Comparison of ENCODE assay signal across 1 cellular context in the genomic region with DNA sequence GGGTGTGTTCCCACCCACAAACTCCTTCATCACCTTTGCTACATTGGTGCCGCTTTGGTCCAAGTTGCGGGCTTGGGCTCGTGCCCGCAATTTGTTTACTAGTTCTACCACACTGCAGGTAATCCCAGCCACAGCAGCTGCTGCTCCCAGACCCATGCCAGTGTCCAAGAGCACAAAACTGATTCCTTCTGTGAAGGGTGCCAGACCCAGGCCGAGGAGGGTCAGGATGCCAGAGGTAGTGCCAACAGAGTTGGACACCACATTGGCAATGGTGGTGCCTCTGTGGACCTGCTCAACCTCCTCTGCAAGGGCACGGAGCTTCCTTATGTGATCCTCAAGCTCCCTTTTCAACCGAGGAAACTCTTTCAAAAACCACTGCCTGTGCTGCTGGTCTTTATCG.
TF ChIP-seq lines count a peak whose summit lies in the region.

No MANE protein-coding gene starts in this region.

TF ChIP-seq in IMR-90, 13 proteins besides CTCF, POLR2A, EP300 and RAD21:
- TF ChIP-seq MAFK (IDR thresholded peaks at IDR 0.05; ENCODE audit: low read depth, low read length), result no peak
- TF ChIP-seq FOS (IDR thresholded peaks at IDR 0.05; ENCODE audit: low read depth, low read length), result no peak
- no peak for TF ChIP-seq CHD1 (IDR thresholded peaks at IDR 0.05; ENCODE audit: low read depth, low read length)
- TF ChIP-seq RCOR1 (IDR thresholded peaks at IDR 0.05; ENCODE audit: insufficient replicate concordance, low read length), result no peak
- TF ChIP-seq CEBPB (IDR thresholded peaks at IDR 0.05; ENCODE audit: low read depth, low read length), result no peak
- no peak for TF ChIP-seq SMC3 (IDR thresholded peaks at IDR 0.05; ENCODE audit: low read depth, low read length)
- no peak for TF ChIP-seq MXI1 (IDR thresholded peaks at IDR 0.05; ENCODE audit: borderline replicate concordance, low read depth, low read length)
- TF ChIP-seq, protein P1, sequence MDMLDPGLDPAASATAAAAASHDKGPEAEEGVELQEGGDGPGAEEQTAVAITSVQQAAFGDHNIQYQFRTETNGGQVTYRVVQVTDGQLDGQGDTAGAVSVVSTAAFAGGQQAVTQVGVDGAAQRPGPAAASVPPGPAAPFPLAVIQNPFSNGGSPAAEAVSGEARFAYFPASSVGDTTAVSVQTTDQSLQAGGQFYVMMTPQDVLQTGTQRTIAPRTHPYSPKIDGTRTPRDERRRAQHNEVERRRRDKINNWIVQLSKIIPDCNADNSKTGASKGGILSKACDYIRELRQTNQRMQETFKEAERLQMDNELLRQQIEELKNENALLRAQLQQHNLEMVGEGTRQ (IDR thresholded peaks at IDR 0.05; ENCODE audit: low read depth, low read length), result no peak
- TF ChIP-seq NFE2L2 (IDR thresholded peaks at IDR 0.05; ENCODE audit: low read depth, low read length), result no peak
- TF ChIP-seq MAZ (IDR thresholded peaks at IDR 0.05; ENCODE audit: borderline replicate concordance, low read depth, low read length), result no peak
- TF ChIP-seq, protein P2, sequence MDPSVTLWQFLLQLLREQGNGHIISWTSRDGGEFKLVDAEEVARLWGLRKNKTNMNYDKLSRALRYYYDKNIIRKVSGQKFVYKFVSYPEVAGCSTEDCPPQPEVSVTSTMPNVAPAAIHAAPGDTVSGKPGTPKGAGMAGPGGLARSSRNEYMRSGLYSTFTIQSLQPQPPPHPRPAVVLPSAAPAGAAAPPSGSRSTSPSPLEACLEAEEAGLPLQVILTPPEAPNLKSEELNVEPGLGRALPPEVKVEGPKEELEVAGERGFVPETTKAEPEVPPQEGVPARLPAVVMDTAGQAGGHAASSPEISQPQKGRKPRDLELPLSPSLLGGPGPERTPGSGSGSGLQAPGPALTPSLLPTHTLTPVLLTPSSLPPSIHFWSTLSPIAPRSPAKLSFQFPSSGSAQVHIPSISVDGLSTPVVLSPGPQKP (IDR thresholded peaks at IDR 0.05; ENCODE audit: borderline replicate concordance, low read depth, low read length), result no peak
- TF ChIP-seq BHLHE40 (IDR thresholded peaks at IDR 0.05; ENCODE audit: low read depth, low read length), result no peak
